1 cellular context compared by ENCODE assay signal in the genomic region with DNA sequence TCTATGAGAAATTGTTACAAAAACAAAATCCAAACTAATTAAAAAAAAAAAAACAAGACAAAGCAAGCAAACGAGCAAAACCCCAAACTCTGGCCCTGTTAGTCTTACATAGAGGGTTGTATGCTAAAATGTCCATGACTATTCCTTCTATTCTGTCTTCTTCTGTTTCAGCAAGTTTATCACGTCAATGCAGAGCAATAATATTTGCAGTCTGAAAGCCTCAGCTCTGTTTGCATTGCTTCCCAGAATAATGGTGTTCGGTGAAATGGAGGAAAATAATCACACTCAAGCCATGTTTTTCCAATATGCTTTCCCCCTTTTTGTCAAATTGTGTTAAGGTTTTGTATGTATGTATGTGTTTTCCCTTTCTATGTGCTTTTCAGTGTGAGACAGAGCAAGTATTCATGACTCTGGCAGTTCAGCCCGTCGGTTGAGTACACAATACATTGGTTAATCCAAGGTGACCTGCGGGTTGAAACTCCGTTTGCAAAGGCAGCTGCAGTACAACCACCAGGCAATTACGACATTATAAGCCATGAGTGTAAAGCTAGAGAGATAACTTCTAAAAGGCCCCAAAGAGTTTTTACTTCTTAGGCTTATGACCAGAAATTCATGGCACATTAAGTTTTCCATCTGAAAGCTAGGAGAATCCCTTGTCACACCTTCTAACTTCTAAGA.
TF ChIP-seq lines count a peak whose summit lies in the region.

No MANE protein-coding gene starts in this region.

TF ChIP-seq in HepG2, 621 proteins besides CTCF, POLR2A, EP300 and RAD21 (continued from another document and continues in another):
- TF ChIP-seq ZNF710 (CRISPR knock-in tag; IDR thresholded peaks at IDR 0.05; ENCODE audit: borderline replicate concordance) (peak; percentile 21; the same call in 1 of the 2 replicates), ESRRA (CRISPR knock-in tag; IDR thresholded peaks at IDR 0.05; ENCODE audit: low read depth) (peak; percentile 92), HNRNPUL1 (IDR thresholded peaks at IDR 0.05; ENCODE audit: low read depth, low read length) (no peak), SALL1 (CRISPR knock-in tag; IDR thresholded peaks at IDR 0.05) (peak; percentile 57; the same call in 1 of the 2 replicates), FOXA1 (IDR thresholded peaks at IDR 0.05) (no peak), FOXA1 (CRISPR knock-in tag; IDR thresholded peaks at IDR 0.05) (peak; percentile 59), ELF3 (CRISPR knock-in tag; IDR thresholded peaks at IDR 0.05) (0 out of 2 replicates have a peak, but pooled peaks have one; percentile 51), GABPB1 (CRISPR knock-in tag; IDR thresholded peaks at IDR 0.05) (no peak), SOX5 (CRISPR knock-in tag; IDR thresholded peaks at IDR 0.05; ENCODE audit: borderline replicate concordance) (0 out of 2 replicates have a peak, but pooled peaks have one; percentile 30), AHDC1 (CRISPR knock-in tag; IDR thresholded peaks at IDR 0.05; ENCODE audit: borderline replicate concordance) (peak; percentile 56; the same call in 1 of the 2 replicates), TBX2 (CRISPR knock-in tag; IDR thresholded peaks at IDR 0.05; ENCODE audit: borderline replicate concordance) (peak; percentile 52; the same call in 1 of the 2 replicates), NONO (IDR thresholded peaks at IDR 0.05) (no peak), NONO (CRISPR knock-in tag; conservative IDR thresholded peaks at IDR 0.05) (no peak), KMT2A (CRISPR knock-in tag; IDR thresholded peaks at IDR 0.05) (peak; percentile 37; the same call in 1 of the 2 replicates), ZBTB38 (CRISPR knock-in tag; IDR thresholded peaks at IDR 0.05) (no peak), ADNP (CRISPR knock-in tag; IDR thresholded peaks at IDR 0.05) (no peak), ZBTB7B (CRISPR knock-in tag; IDR thresholded peaks at IDR 0.05) (no peak), RXRB (CRISPR knock-in tag; IDR thresholded peaks at IDR 0.05; ENCODE audit: borderline replicate concordance) (peak; percentile 57; the same call in 1 of the 2 replicates), MYC (CRISPR knock-in tag; IDR thresholded peaks at IDR 0.05; ENCODE audit: borderline replicate concordance) (no peak), ZNF460 (CRISPR knock-in tag; IDR thresholded peaks at IDR 0.05; ENCODE audit: borderline replicate concordance) (no peak; the same call in 1 of the 2 replicates), FOSL2 (CRISPR knock-in tag; IDR thresholded peaks at IDR 0.05) (peak; percentile 39), FOXK1 (CRISPR knock-in tag; IDR thresholded peaks at IDR 0.05; ENCODE audit: borderline replicate concordance, low read depth) (no peak), ZMYM4 (CRISPR knock-in tag; IDR thresholded peaks at IDR 0.05) (0 out of 2 replicates have a peak, but pooled peaks have one; percentile 18), CEBPG (CRISPR knock-in tag; IDR thresholded peaks at IDR 0.05) (peak; percentile 89), SAP130 (CRISPR knock-in tag; IDR thresholded peaks at IDR 0.05; ENCODE audit: low read depth) (peak; percentile 53; the same call in 1 of the 2 replicates), SOX6 (IDR thresholded peaks at IDR 0.05) (no peak), SOX6 (CRISPR knock-in tag; IDR thresholded peaks at IDR 0.05) (peak; percentile 65), ZSCAN5A (CRISPR knock-in tag; IDR thresholded peaks at IDR 0.05; ENCODE audit: borderline replicate concordance) (no peak), MLLT10 (CRISPR knock-in tag; IDR thresholded peaks at IDR 0.05) (no peak), CBX5 (CRISPR knock-in tag; IDR thresholded peaks at IDR 0.05; ENCODE audit: borderline replicate concordance) (peak; percentile 41; the same call in 1 of the 2 replicates), NR2F6 (IDR thresholded peaks at IDR 0.05) (peak; percentile 48), NR2F6 (CRISPR knock-in tag; IDR thresholded peaks at IDR 0.05) (peak; percentile 61; the same call in 1 of the 2 replicates), SOX13 (IDR thresholded peaks at IDR 0.05) (no peak), SOX13 (CRISPR knock-in tag; conservative IDR thresholded peaks at IDR 0.05 in 1 of 2, IDR thresholded peaks at IDR 0.05 in 1 of 2) (peak in 1 of 2 experiments; percentile 72; a peak in 2 of 4 replicates), MIXL1 (CRISPR knock-in tag; IDR thresholded peaks at IDR 0.05) (0 out of 2 replicates have a peak, but pooled peaks have one; percentile 33), ATF2 (CRISPR knock-in tag; IDR thresholded peaks at IDR 0.05) (0 out of 2 replicates have a peak, but pooled peaks have one; percentile 44), ZNF441 (CRISPR knock-in tag; IDR thresholded peaks at IDR 0.05; ENCODE audit: borderline replicate concordance) (no peak), MIER3 (CRISPR knock-in tag; IDR thresholded peaks at IDR 0.05; ENCODE audit: borderline replicate concordance) (peak; percentile 44; the same call in 1 of the 2 replicates), ETV5 (CRISPR knock-in tag; IDR thresholded peaks at IDR 0.05; ENCODE audit: borderline replicate concordance) (no peak), FOXK2 (IDR thresholded peaks at IDR 0.05) (no peak), DPF2 (CRISPR knock-in tag; IDR thresholded peaks at IDR 0.05; ENCODE audit: borderline replicate concordance, low read depth) (peak; percentile 64; the same call in 1 of the 2 replicates), ASH2L (IDR thresholded peaks at IDR 0.05; ENCODE audit: insufficient read length, low read depth, low read length) (peak; percentile 17), NCOA5 (CRISPR knock-in tag; IDR thresholded peaks at IDR 0.05) (no peak), ZGPAT (CRISPR knock-in tag; IDR thresholded peaks at IDR 0.05) (peak; percentile 47; the same call in 1 of the 2 replicates)
- TF ChIP-seq, protein P1, sequence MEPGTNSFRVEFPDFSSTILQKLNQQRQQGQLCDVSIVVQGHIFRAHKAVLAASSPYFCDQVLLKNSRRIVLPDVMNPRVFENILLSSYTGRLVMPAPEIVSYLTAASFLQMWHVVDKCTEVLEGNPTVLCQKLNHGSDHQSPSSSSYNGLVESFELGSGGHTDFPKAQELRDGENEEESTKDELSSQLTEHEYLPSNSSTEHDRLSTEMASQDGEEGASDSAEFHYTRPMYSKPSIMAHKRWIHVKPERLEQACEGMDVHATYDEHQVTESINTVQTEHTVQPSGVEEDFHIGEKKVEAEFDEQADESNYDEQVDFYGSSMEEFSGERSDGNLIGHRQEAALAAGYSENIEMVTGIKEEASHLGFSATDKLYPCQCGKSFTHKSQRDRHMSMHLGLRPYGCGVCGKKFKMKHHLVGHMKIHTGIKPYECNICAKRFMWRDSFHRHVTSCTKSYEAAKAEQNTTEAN (CRISPR knock-in tag; conservative IDR thresholded peaks at IDR 0.05) = peak; percentile 57; the same call in 1 of the 2 replicates
- TF ChIP-seq, protein P2, sequence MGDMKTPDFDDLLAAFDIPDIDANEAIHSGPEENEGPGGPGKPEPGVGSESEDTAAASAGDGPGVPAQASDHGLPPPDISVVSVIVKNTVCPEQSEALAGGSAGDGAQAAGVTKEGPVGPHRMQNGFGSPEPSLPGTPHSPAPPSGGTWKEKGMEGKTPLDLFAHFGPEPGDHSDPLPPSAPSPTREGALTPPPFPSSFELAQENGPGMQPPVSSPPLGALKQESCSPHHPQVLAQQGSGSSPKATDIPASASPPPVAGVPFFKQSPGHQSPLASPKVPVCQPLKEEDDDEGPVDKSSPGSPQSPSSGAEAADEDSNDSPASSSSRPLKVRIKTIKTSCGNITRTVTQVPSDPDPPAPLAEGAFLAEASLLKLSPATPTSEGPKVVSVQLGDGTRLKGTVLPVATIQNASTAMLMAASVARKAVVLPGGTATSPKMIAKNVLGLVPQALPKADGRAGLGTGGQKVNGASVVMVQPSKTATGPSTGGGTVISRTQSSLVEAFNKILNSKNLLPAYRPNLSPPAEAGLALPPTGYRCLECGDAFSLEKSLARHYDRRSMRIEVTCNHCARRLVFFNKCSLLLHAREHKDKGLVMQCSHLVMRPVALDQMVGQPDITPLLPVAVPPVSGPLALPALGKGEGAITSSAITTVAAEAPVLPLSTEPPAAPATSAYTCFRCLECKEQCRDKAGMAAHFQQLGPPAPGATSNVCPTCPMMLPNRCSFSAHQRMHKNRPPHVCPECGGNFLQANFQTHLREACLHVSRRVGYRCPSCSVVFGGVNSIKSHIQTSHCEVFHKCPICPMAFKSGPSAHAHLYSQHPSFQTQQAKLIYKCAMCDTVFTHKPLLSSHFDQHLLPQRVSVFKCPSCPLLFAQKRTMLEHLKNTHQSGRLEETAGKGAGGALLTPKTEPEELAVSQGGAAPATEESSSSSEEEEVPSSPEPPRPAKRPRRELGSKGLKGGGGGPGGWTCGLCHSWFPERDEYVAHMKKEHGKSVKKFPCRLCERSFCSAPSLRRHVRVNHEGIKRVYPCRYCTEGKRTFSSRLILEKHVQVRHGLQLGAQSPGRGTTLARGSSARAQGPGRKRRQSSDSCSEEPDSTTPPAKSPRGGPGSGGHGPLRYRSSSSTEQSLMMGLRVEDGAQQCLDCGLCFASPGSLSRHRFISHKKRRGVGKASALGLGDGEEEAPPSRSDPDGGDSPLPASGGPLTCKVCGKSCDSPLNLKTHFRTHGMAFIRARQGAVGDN (CRISPR knock-in tag; IDR thresholded peaks at IDR 0.05) = no peak
